18 cellular contexts compared by ENCODE assay signal in the genomic region with DNA sequence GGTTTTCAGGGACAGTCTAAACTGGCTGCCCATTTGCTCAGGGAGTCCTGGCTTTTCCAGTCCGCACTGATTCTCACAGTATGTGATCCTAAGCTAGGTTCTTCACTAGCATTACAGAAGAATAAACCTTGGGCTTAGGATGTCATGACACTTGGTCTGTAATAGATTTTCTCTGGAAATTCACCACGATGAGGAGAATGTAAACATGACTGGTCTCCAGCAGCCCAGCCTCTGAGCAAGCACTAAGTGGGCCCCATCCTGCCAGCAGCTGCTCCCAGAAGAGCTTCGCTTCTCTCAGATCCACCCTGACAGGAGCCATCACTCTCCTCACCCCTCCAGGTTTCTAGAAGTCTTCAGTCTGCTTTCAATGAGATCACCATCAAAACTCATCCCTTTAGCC.
A peak's percentile ranks its signal among the peaks of the same experiment; 100 is the strongest.
DNase-seq lines count a peak whose midpoint lies in the region; ATAC-seq and TF ChIP-seq lines count a peak whose summit lies in the region.
"Had no signal": no experiment of that assay in that cellular context is flagged by ENCODE, and none has a peak within 500 bp of the region (broad histone marks: within the 10 kb centered on the region; RNA-seq: fewer than 3 reads in every experiment).

No MANE protein-coding gene starts in this region.

- H3K27ac Mint-ChIP-seq in activated CD4-positive, alpha-beta T cell treated with anti-CD3 and anti-CD28 coated beads for 36 hours, result peak overlapping the region; percentile 76
- H3K27ac Mint-ChIP-seq in stimulated activated effector memory CD8-positive, alpha-beta T cell treated with anti-CD3 and anti-CD28 coated beads, Interleukin-12 subunit alpha, Interleukin-12 subunit beta, amount 100 ng/mL, for 72 hours, result no peak overlapping the region

- no peaks in the 10 kb centered on the region for H3K9me3 Mint-ChIP-seq in activated CD4-positive, alpha-beta T cell treated with anti-CD3 and anti-CD28 coated beads for 36 hours (ENCODE audit: low read depth)
- no peaks in the 10 kb centered on the region for H3K9me3 Mint-ChIP-seq in stimulated activated effector memory CD8-positive, alpha-beta T cell treated with anti-CD3 and anti-CD28 coated beads, Interleukin-12 subunit alpha, Interleukin-12 subunit beta, amount 100 ng/mL, for 72 hours

- peak overlapping the region; percentile 80 for H3K27ac ChIP-seq in OCI-LY3 (ENCODE audit: low read length)
- H3K27ac ChIP-seq: C4-2B, HL-60 had no signal

- no peaks in the 10 kb centered on the region for H3K27me3 Mint-ChIP-seq in activated CD4-positive, alpha-beta T cell treated with anti-CD3 and anti-CD28 coated beads for 36 hours

- no peaks in the 10 kb centered on the region for H3K36me3 Mint-ChIP-seq in activated CD4-positive, alpha-beta T cell treated with anti-CD3 and anti-CD28 coated beads for 36 hours (ENCODE audit: low read depth)
- H3K36me3 Mint-ChIP-seq in stimulated activated effector memory CD8-positive, alpha-beta T cell treated with anti-CD3 and anti-CD28 coated beads, Interleukin-12 subunit alpha, Interleukin-12 subunit beta, amount 100 ng/mL, for 72 hours, result no peaks in the 10 kb centered on the region

- H3K27me3 ChIP-seq in OCI-LY3 (ENCODE audit: low read depth, low read length), result no peaks in the 10 kb centered on the region

- ATAC-seq in activated CD4-positive, alpha-beta T cell treated with anti-CD3 and anti-CD28 coated beads for 36 hours, result no peak
- ATAC-seq in mucosa of descending colon (peak; percentile 24), HG02588 (IDR thresholded peaks at IDR 0.05; ENCODE audit: unreplicated experiment) (no peak)
- ATAC-seq in stimulated activated effector memory CD8-positive, alpha-beta T cell treated with anti-CD3 and anti-CD28 coated beads, Interleukin-12 subunit alpha, Interleukin-12 subunit beta, amount 100 ng/mL, for 72 hours, result no peak
- ATAC-seq: Panc1, Right ventricle myocardium inferior had no signal

- no peak overlapping the region for H3K4me3 Mint-ChIP-seq in activated CD4-positive, alpha-beta T cell treated with anti-CD3 and anti-CD28 coated beads for 36 hours
- no peak overlapping the region for H3K4me3 Mint-ChIP-seq in stimulated activated effector memory CD8-positive, alpha-beta T cell treated with anti-CD3 and anti-CD28 coated beads, Interleukin-12 subunit alpha, Interleukin-12 subunit beta, amount 100 ng/mL, for 72 hours

- H3K4me1 ChIP-seq in OCI-LY3 (ENCODE audit: low read length) (peaks cover 48% of the 10 kb centered on the region), mucosa of descending colon (ENCODE audit: low read depth) (no peaks in the 10 kb centered on the region)
- H3K4me1 ChIP-seq: Caco-2 had no signal

- POLR2A ChIA-PET in activated CD4-positive, alpha-beta T cell treated with anti-CD3 and anti-CD28 coated beads for 36 hours (lab: Charles Lee), result interaction anchor here (0.6 to 1.3 kb wide), 2 partner anchors 121 to 171 kb away, joined by 3 to 5 read pairs; no protein-coding TSS in a partner anchor

- H3K4me1 Mint-ChIP-seq in activated CD4-positive, alpha-beta T cell treated with anti-CD3 and anti-CD28 coated beads for 36 hours, result peaks cover 34% of the 10 kb centered on the region
- peaks cover 15% of the 10 kb centered on the region for H3K4me1 Mint-ChIP-seq in stimulated activated effector memory CD8-positive, alpha-beta T cell treated with anti-CD3 and anti-CD28 coated beads, Interleukin-12 subunit alpha, Interleukin-12 subunit beta, amount 100 ng/mL, for 72 hours

- CTCF ChIA-PET in activated CD4-positive, alpha-beta T cell treated with anti-CD3 and anti-CD28 coated beads for 36 hours (lab: Charles Lee), result interaction anchor here (0.6 to 1.6 kb wide), 14 partner anchors 9 to 1689 kb away, joined by 3 to 7 read pairs (median 4); no protein-coding TSS in a partner anchor

- no peaks in the 10 kb centered on the region for H3K9me3 ChIP-seq in OCI-LY3 (ENCODE audit: insufficient read depth, low read length)
- no peaks in the 10 kb centered on the region for H3K9me3 ChIP-seq in mucosa of descending colon
- H3K9me3 ChIP-seq: Caco-2 had no signal

- TF ChIP-seq CTCF in OCI-LY3 (IDR thresholded peaks at IDR 0.05; ENCODE audit: low read depth, low read length), result no peak
- TF ChIP-seq CTCF in mucosa of descending colon (IDR thresholded peaks at IDR 0.05), result no peak

- peak overlapping the region; percentile 62 for H3K9ac ChIP-seq in OCI-LY3 (ENCODE audit: low read length)

- no peaks in the 10 kb centered on the region for H4K20me1 ChIP-seq in OCI-LY3 (ENCODE audit: insufficient read depth, low read length)

- DNase-seq in activated CD4-positive, alpha-beta T cell treated with anti-CD3 and anti-CD28 coated beads for 36 hours, result no peak
- no peak for DNase-seq in activated CD4-positive, alpha-beta T cell treated with anti-CD3 and anti-CD28 coated beads, Interleukin-2, amount 50 U/mL, for 48 hours
- peak; percentile 75 for DNase-seq in DMS53 (lab: John Stamatoyannopoulos, UW)
- no peak for DNase-seq in mucosa of descending colon
- no peak for DNase-seq in COLO829 (ENCODE audit: low spot score)
- no peak for DNase-seq in stimulated activated effector memory CD8-positive, alpha-beta T cell treated with anti-CD3 and anti-CD28 coated beads, Interleukin-12 subunit alpha, Interleukin-12 subunit beta, amount 100 ng/mL, for 72 hours (ENCODE audit: low spot score in 2 of 2)
- DNase-seq: Caco-2, DMS79, HCEC 1CT, NCI-H1436, NCI-H2029 treated with DMSO at 0.1 percent for 48 hours had no signal

- intact Hi-C loops in activated CD4-positive, alpha-beta T cell treated with anti-CD3 and anti-CD28 coated beads for 36 hours (cut with DNase I, micrococcal nuclease), result loop anchor here (1.0 to 2.0 kb wide), 4 partner anchors 40 to 197 kb away; no protein-coding TSS in a partner anchor
- intact Hi-C loops in mucosa of descending colon (cut with DNase I, micrococcal nuclease), result no loop called here

- H2AFZ ChIP-seq in OCI-LY3 (ENCODE audit: low read depth, low read length), result peak overlapping the region; percentile 44; the same call in 1 of the 2 replicates

- H3K36me3 ChIP-seq in OCI-LY3 (replicated peaks; ENCODE audit: low read depth, low read length), result no peaks in the 10 kb centered on the region
- H3K36me3 ChIP-seq in mucosa of descending colon (ENCODE audit: low read depth), result no peaks in the 10 kb centered on the region

- no peaks in the 10 kb centered on the region for H3K79me2 ChIP-seq in OCI-LY3 (ENCODE audit: low read length)

- H3K4me2 ChIP-seq in OCI-LY3 (ENCODE audit: low read length), result peak overlapping the region; percentile 83

- H3K4me3 ChIP-seq in OCI-LY3 (ENCODE audit: low read length) (peak overlapping the region; percentile 54), mucosa of descending colon (no peak overlapping the region)
- H3K4me3 ChIP-seq: K562 had no signal

Comparison
In these comparisons a context has a peak if more than half of its experiments do, and no peak if none do; other contexts are left out.
1. intact Hi-C loops: an anchor here in activated CD4-positive, alpha-beta T cell treated with anti-CD3 and anti-CD28 coated beads for 36 hours (1.0 to 2.0 kb wide); none called in mucosa of descending colon.